29 cellular contexts compared by ENCODE assay signal in genomic region chr10:91432175-91432574, GRCh38.
"Had no signal": no experiment of that assay in that cellular context is flagged by ENCODE, and none has a peak within 500 bp of the region (broad histone marks: within the 10 kb centered on the region; RNA-seq: fewer than 3 reads in every experiment).

No MANE protein-coding gene starts in this region.

- H3K9me3 Mint-ChIP-seq: effector memory CD8-positive, alpha-beta T cell; stimulated activated memory B cell treated with anti-CD40 and anti-IgM and Interleukin-4, amounts not matched to agents 10 μg/mL and 1 μg/mL and 100 μg/mL, for 72 hours had no signal

- H3K4me1 ChIP-seq: esophagus squamous epithelium, left lung, parathyroid adenoma, right atrium auricular region, spleen, tibial nerve, upper lobe of right lung, uterus had no signal

- H3K27me3 Mint-ChIP-seq: effector memory CD8-positive, alpha-beta T cell; naive thymus-derived CD8-positive, alpha-beta T cell; progenitor cell of endocrine pancreas; stimulated activated memory B cell treated with anti-CD40 and anti-IgM and Interleukin-4, amounts not matched to agents 10 μg/mL and 1 μg/mL and 100 μg/mL, for 72 hours had no signal

- H3K9ac ChIP-seq: parathyroid adenoma had no signal

- H3K4me1 Mint-ChIP-seq: naive thymus-derived CD8-positive, alpha-beta T cell; stimulated activated memory B cell treated with anti-CD40 and anti-IgM and Interleukin-4, amounts not matched to agents 10 μg/mL and 1 μg/mL and 100 μg/mL, for 72 hours had no signal

- DNase-seq: cortex of kidney; effector memory CD8-positive, alpha-beta T cell; erythroblast; esophagus squamous epithelium; foreskin melanocyte; glutamatergic neuron; kidney; left lung; mesendoderm; midbrain; naive thymus-derived CD8-positive, alpha-beta T cell; sigmoid colon; spleen; stimulated activated CD4-positive, alpha-beta T cell treated with anti-CD3 and anti-CD28 coated beads, Interleukin-4, amount 100 ng/mL, for 4 hours; stimulated activated naive CD8-positive, alpha-beta T cell treated with anti-CD3 and anti-CD28 coated beads, Interleukin-15, Interleukin-2, amounts not matched to agents 100 U/mL and 50 U/mL, for 24 hours; substantia nigra; upper lobe of right lung; uterus had no signal

- H2AFZ ChIP-seq: hepatocyte, parathyroid adenoma had no signal

- H3K27me3 ChIP-seq: esophagus squamous epithelium, hepatocyte, left lung, neutrophil, right atrium auricular region, sigmoid colon, spleen, tibial nerve, upper lobe of right lung, uterus had no signal

- H3K4me3 ChIP-seq: esophagus squamous epithelium, hepatocyte, left lung, right atrium auricular region, sigmoid colon, skin epidermis, spleen, thoracic aorta, tibial nerve, upper lobe of right lung, uterus had no signal

- H3K4me2 ChIP-seq: hepatocyte had no signal

- H3K27ac Mint-ChIP-seq: effector memory CD8-positive, alpha-beta T cell; progenitor cell of endocrine pancreas; stimulated activated memory B cell treated with anti-CD40 and anti-IgM and Interleukin-4, amounts not matched to agents 10 μg/mL and 1 μg/mL and 100 μg/mL, for 72 hours had no signal

- H3K9me3 ChIP-seq: esophagus squamous epithelium, left lung, neutrophil, right atrium auricular region, sigmoid colon, spleen, thoracic aorta, tibial nerve, upper lobe of right lung, uterus had no signal

- H3K4me3 Mint-ChIP-seq: effector memory CD8-positive, alpha-beta T cell; naive thymus-derived CD8-positive, alpha-beta T cell; neural crest cell; stimulated activated memory B cell treated with anti-CD40 and anti-IgM and Interleukin-4, amounts not matched to agents 10 μg/mL and 1 μg/mL and 100 μg/mL, for 72 hours had no signal

- H3K27ac ChIP-seq: esophagus squamous epithelium, hepatocyte, left lung, neutrophil, parathyroid adenoma, right atrium auricular region, sigmoid colon, skin epidermis, spleen, thoracic aorta, tibial nerve, upper lobe of right lung, uterus had no signal

- H3K36me3 ChIP-seq: neutrophil, right atrium auricular region, thoracic aorta, uterus had no signal

- FAIRE-seq: endometrium, kidney had no signal
